Comparison of ENCODE assay signal across 8 cellular contexts in genomic region chr14:24145700-24146621, GRCh38. TPM values are rescaled to one million over a fixed set of nuclear protein-coding genes. Genes with fewer than 3 reads are reported as not detected.
DNase-seq lines count a peak whose midpoint lies in the region; ATAC-seq and TF ChIP-seq lines count a peak whose summit lies in the region.

TSS of gene PSME2 (minus strand) at chr14:24146610. CDS start at chr14:24146581, 29 bp downstream.

- H3K36me3 Mint-ChIP-seq in GM23338 (ENCODE audit: low read depth) = peaks cover 54% of the 10 kb centered on the region

- H3F3A ChIP-seq in GM23338 (replicated peaks; ENCODE audit: low read depth) = peaks cover 14% of the 10 kb centered on the region

- H3K79me2 ChIP-seq in GM23338 (replicated peaks; ENCODE audit: insufficient read depth) (peaks cover 38% of the 10 kb centered on the region), osteoblast (ENCODE audit: insufficient read depth, low read length) (peaks cover 50% of the 10 kb centered on the region)

- no peaks in the 10 kb centered on the region for H3K9me3 ChIP-seq in osteoblast (ENCODE audit: low read depth, low read length)

- peak within 1 kb of the TSS; percentile 97 for H3K27ac Mint-ChIP-seq in GM23338

- H3K4me1 ChIP-seq in GM23338 (ENCODE audit: insufficient read depth) (peaks cover 18% of the 10 kb centered on the region), foreskin keratinocyte (peaks cover 5% of the 10 kb centered on the region), osteoblast (ENCODE audit: insufficient read depth, low read length) (peaks cover 46% of the 10 kb centered on the region)

- no peak for ATAC-seq in GM23338
- ATAC-seq in foreskin keratinocyte = peak; percentile 6

- H3K4me3 Mint-ChIP-seq in GM23338 = peak within 1 kb of the TSS; percentile 99

- no peaks in the 10 kb centered on the region for H3K9me3 Mint-ChIP-seq in GM23338

- H2AFZ ChIP-seq in GM23338 (peak within 1 kb of the TSS; percentile 97), osteoblast (ENCODE audit: low read length) (peak within 1 kb of the TSS; percentile 87)

- no peaks in the 10 kb centered on the region for H3K27me3 ChIP-seq in GM23338 (ENCODE audit: insufficient read depth)
- no peaks in the 10 kb centered on the region for H3K27me3 ChIP-seq in foreskin keratinocyte
- H3K27me3 ChIP-seq in osteoblast (ENCODE audit: insufficient read depth, low read length) = no peaks in the 10 kb centered on the region

- peaks cover 22% of the 10 kb centered on the region for H3K36me3 ChIP-seq in GM23338 (ENCODE audit: insufficient read depth)
- H3K36me3 ChIP-seq in osteoblast (ENCODE audit: insufficient read depth, low read length) = peaks cover 27% of the 10 kb centered on the region

- no peak for DNase-seq in A172 (ENCODE audit: low spot score)
- DNase-seq in GM23338 (ENCODE audit: low spot score) = no peak
- DNase-seq in foreskin keratinocyte = peak; percentile 70 to 81
- peak; percentile 86 for DNase-seq in osteoblast (ENCODE audit: insufficient read length, low spot score, missing footprints)
- DNase-seq in HuH-7 (ENCODE audit: low spot score) = no peak
- no peak for DNase-seq in NCI-H187 treated with DMSO at 0.1 percent for 48 hours (lab: John Stamatoyannopoulos, UW)
- DNase-seq in activated CD4-positive, alpha-beta T cell treated with anti-CD3 and anti-CD28 coated beads for 48 hours = no peak

- H3K4me2 ChIP-seq in GM23338 (peak within 1 kb of the TSS; percentile 99), osteoblast (ENCODE audit: insufficient read depth, low read length) (peak within 1 kb of the TSS; percentile 82)

- H3K27ac ChIP-seq in GM23338 (ENCODE audit: low read depth) (peak within 1 kb of the TSS; percentile 51; the same call in 1 of the 2 replicates), VCaP (peak within 1 kb of the TSS; percentile 83), foreskin keratinocyte (peak within 1 kb of the TSS; percentile 84), osteoblast (ENCODE audit: low read depth, low read length) (peak within 1 kb of the TSS; percentile 62)

- TF ChIP-seq CTCF in GM23338 (conservative IDR thresholded peaks at IDR 0.05; ENCODE audit: low read depth in 2 of 2) = no peak
- no peak for TF ChIP-seq CTCF in VCaP (conservative IDR thresholded peaks at IDR 0.05)
- no peak for TF ChIP-seq CTCF in foreskin keratinocyte (conservative IDR thresholded peaks at IDR 0.05)
- TF ChIP-seq CTCF in osteoblast (IDR thresholded peaks at IDR 0.05; ENCODE audit: extremely low read depth, low read depth, low read length) = no peak

- peaks cover 16% of the 10 kb centered on the region for H3K27me3 Mint-ChIP-seq in GM23338 (ENCODE audit: insufficient read depth, low read depth, poor library complexity)

- H3K4me1 Mint-ChIP-seq in GM23338 = peaks cover 23% of the 10 kb centered on the region

- no peaks in the 10 kb centered on the region for H3K9me2 ChIP-seq in GM23338 (ENCODE audit: insufficient read depth)

- H4K20me1 ChIP-seq in GM23338 (replicated peaks; ENCODE audit: insufficient read depth) (peaks cover 7% of the 10 kb centered on the region; the same call in 1 of the 2 replicates), osteoblast (ENCODE audit: insufficient read depth, low read length) (peaks cover 13% of the 10 kb centered on the region)

- H3K4me3 ChIP-seq in GM23338 (peak within 1 kb of the TSS; percentile 70), osteoblast (ENCODE audit: insufficient read depth, low read length) (peak within 1 kb of the TSS; percentile 84)

TF ChIP-seq in GM23338, 12 proteins besides CTCF, POLR2A, EP300 and RAD21:
- TF ChIP-seq POLR2AphosphoS5 (IDR thresholded peaks at IDR 0.05; ENCODE audit: low read depth) (peak; percentile 49; the same call in 1 of the 2 replicates), STAT1 (IDR thresholded peaks at IDR 0.05; ENCODE audit: unreplicated experiment) (no peak)

RNA-seq across cellular contexts. Expression of gene PSME2, which starts in this region (rescaled TPM):
- 102 and 126 TPM in 2 replicates for total RNA-seq in A172 (2014; rRNA removed; shearing (Covaris generic))
- 54.0 and 59.9 TPM in 2 replicates for total RNA-seq in GM23338 (2014; rRNA removed; shearing (Covaris generic))
- polyA plus RNA-seq in GM23338 (2016; fragmentation: Nextera tagmentation; extraction: Ambion mirVana) (246 and 259 TPM in 2 replicates), foreskin keratinocyte (309 and 342 TPM in 2 replicates)
- total RNA-seq in foreskin keratinocyte (219 and 237 TPM in 2 replicates), osteoblast (47.7 and 55.7 TPM in 2 replicates)

Comparison
In these comparisons a context has a peak if more than half of its experiments do, and no peak if none do; other contexts are left out.
1. DNase-seq: peak in foreskin keratinocyte (2 of 2) and osteoblast (single experiment); none in A172 (single experiment), GM23338 (single experiment), HuH-7 (single experiment), NCI-H187 treated with DMSO at 0.1 percent for 48 hours (single experiment) and activated CD4-positive, alpha-beta T cell treated with anti-CD3 and anti-CD28 coated beads for 48 hours (single experiment).
2. Peak in every context shown above with its lines, with median percentiles within 50 percentile points of each other: H3K27ac ChIP-seq.